In genomic region chr3:23739536-23739935, GRCh38 we compare ENCODE assay signal across 1 cellular context.
TF ChIP-seq lines count a peak whose summit lies in the region.

No MANE protein-coding gene starts in this region.

TF ChIP-seq in K562, 482 proteins besides CTCF, POLR2A, EP300 and RAD21 (continued from another document):
- TF ChIP-seq ZBTB11 (CRISPR knock-in tag; IDR thresholded peaks at IDR 0.05) (0 out of 6 replicates have a peak, but pooled peaks of 1 of the 3 experiments have one; percentile 42), PRPF4 (IDR thresholded peaks at IDR 0.05; ENCODE audit: insufficient read depth, low read depth, low read length, poor library complexity, severe bottlenecking) (no peak), MEF2D (tag; conservative IDR thresholded peaks at IDR 0.05; ENCODE audit: low read depth) (peak; percentile 96), ARID1B (IDR thresholded peaks at IDR 0.05) (peak; percentile 26; the same call in 1 of the 2 replicates), CBFA2T3 (IDR thresholded peaks at IDR 0.05) (peak; percentile 23; the same call in 1 of the 2 replicates), HLTF (IDR thresholded peaks at IDR 0.05) (no peak), CBX3 (IDR thresholded peaks at IDR 0.05; ENCODE audit: borderline replicate concordance in 1 of 2, low read length in 2 of 2) (no peak), ATF3 (IDR thresholded peaks at IDR 0.05) (0 out of 2 replicates have a peak, but pooled peaks have one; percentile 8), ATF3 (CRISPR knock-in tag; conservative IDR thresholded peaks at IDR 0.05) (no peak), FOXJ3 (CRISPR knock-in tag; IDR thresholded peaks at IDR 0.05) (no peak), ARNT (IDR thresholded peaks at IDR 0.05) (no peak), CHD1 (IDR thresholded peaks at IDR 0.05; ENCODE audit: low read length) (no peak), GABPA (tag; conservative IDR thresholded peaks at IDR 0.05; ENCODE audit: low read depth) (no peak), ZNF134 (CRISPR knock-in tag; conservative IDR thresholded peaks at IDR 0.05) (no peak), GTF2F1 (IDR thresholded peaks at IDR 0.05; ENCODE audit: low read depth, low read length) (no peak), MEF2A (IDR thresholded peaks at IDR 0.05; ENCODE audit: control insufficient read depth, low read depth, low read length) (peak; percentile 82), PHB2 (IDR thresholded peaks at IDR 0.05; ENCODE audit: low read depth) (no peak), TCF3 (CRISPR knock-in tag; IDR thresholded peaks at IDR 0.05) (peak; percentile 60; the same call in 1 of the 2 replicates), MECOM (CRISPR knock-in tag; IDR thresholded peaks at IDR 0.05) (no peak), ZNF586 (CRISPR knock-in tag; conservative IDR thresholded peaks at IDR 0.05) (no peak), CHAMP1 (IDR thresholded peaks at IDR 0.05) (no peak), ZNF77 (CRISPR knock-in tag; IDR thresholded peaks at IDR 0.05) (no peak), NR1H2 (CRISPR knock-in tag; IDR thresholded peaks at IDR 0.05) (no peak), THRAP3 (IDR thresholded peaks at IDR 0.05; ENCODE audit: borderline replicate concordance) (no peak), L3MBTL2 (IDR thresholded peaks at IDR 0.05) (peak; percentile 33; the same call in 1 of the 2 replicates), XRCC4 (IDR thresholded peaks at IDR 0.05; ENCODE audit: extremely low read depth, insufficient read depth, insufficient read length) (no peak), ZNF197 (CRISPR knock-in tag; IDR thresholded peaks at IDR 0.05; ENCODE audit: low read depth) (no peak), ZBTB12 (CRISPR knock-in tag; IDR thresholded peaks at IDR 0.05) (no peak), CAMTA2 (CRISPR knock-in tag; conservative IDR thresholded peaks at IDR 0.05) (no peak), ESRRA (IDR thresholded peaks at IDR 0.05; ENCODE audit: borderline replicate concordance, low read depth) (no peak), FOSL1 (tag; conservative IDR thresholded peaks at IDR 0.05) (peak; percentile 95), SMAD4 (CRISPR knock-in tag; conservative IDR thresholded peaks at IDR 0.05) (no peak), HOMEZ (CRISPR knock-in tag; IDR thresholded peaks at IDR 0.05) (no peak), MNT (conservative IDR thresholded peaks at IDR 0.05) (peak in 1 of 2 experiments; percentile 39; a peak in 1 of 4 replicates), ZNF121 (CRISPR knock-in tag; conservative IDR thresholded peaks at IDR 0.05) (no peak), PREB (CRISPR knock-in tag; IDR thresholded peaks at IDR 0.05) (no peak)
TF ChIP-seq in K562: peak in this region for 12.
